In genomic region chr7:4430227-4430626, GRCh38 we compare ENCODE assay signal across 38 cellular contexts.
"Had no signal": no experiment of that assay in that cellular context is flagged by ENCODE, and none has a peak within 500 bp of the region (broad histone marks: within the 10 kb centered on the region; RNA-seq: fewer than 3 reads in every experiment).

No MANE protein-coding gene starts in this region.

- H3K9me3 Mint-ChIP-seq: activated naive CD4-positive, alpha-beta T cell treated with anti-CD3 and anti-CD28 coated beads, Interleukin-2, amount 50 U/mL, for 24 hours; activated naive CD4-positive, alpha-beta T cell treated with anti-CD3 and anti-CD28 coated beads, Interleukin-2, amount 50 U/mL, for 72 hours; activated T-cell treated with anti-CD3 and anti-CD28 coated beads, Interleukin-2, amount 50 U/mL, for 24 hours had no signal

- H3K4me1 Mint-ChIP-seq: activated naive CD4-positive, alpha-beta T cell treated with anti-CD3 and anti-CD28 coated beads, Interleukin-2, amount 10 ng/mL, durations not matched to agents 7 days and 5 days; activated naive CD4-positive, alpha-beta T cell treated with anti-CD3 and anti-CD28 coated beads, Interleukin-2, amount 50 U/mL, for 24 hours; activated naive CD8-positive, alpha-beta T cell treated with anti-CD3 and anti-CD28 coated beads for 36 hours; activated naive CD8-positive, alpha-beta T cell treated with anti-CD3 and anti-CD28 coated beads, Interleukin-2, amount 10 ng/mL, durations not matched to agents 7 days and 5 days; activated naive CD8-positive, alpha-beta T cell treated with anti-CD3 and anti-CD28 coated beads, Interleukin-2, amount 50 U/mL, for 24 hours; activated T-helper 17 cell treated with anti-CD3 and anti-CD28 coated beads, Interleukin-2, amount 50 U/mL, for 72 hours; brain; central memory CD8-positive, alpha-beta T cell had no signal

- H3K9me3 ChIP-seq: adrenal gland, ascending aorta had no signal

- H3K36me3 Mint-ChIP-seq: activated naive CD4-positive, alpha-beta T cell treated with anti-CD3 and anti-CD28 coated beads, Interleukin-2, amount 10 ng/mL, durations not matched to agents 7 days and 5 days; activated naive CD4-positive, alpha-beta T cell treated with anti-CD3 and anti-CD28 coated beads, Interleukin-2, amount 50 U/mL, for 24 hours; activated naive CD4-positive, alpha-beta T cell treated with anti-CD3 and anti-CD28 coated beads, Interleukin-2, amount 50 U/mL, for 72 hours; activated naive CD8-positive, alpha-beta T cell; activated naive CD8-positive, alpha-beta T cell treated with anti-CD3 and anti-CD28 coated beads, Interleukin-2, amount 10 ng/mL, durations not matched to agents 7 days and 5 days; brain had no signal

- H3K4me1 ChIP-seq: adrenal gland, ascending aorta, body of pancreas, breast epithelium had no signal

- H3K36me3 ChIP-seq: adrenal gland, ascending aorta, brain microvascular endothelial cell, breast epithelium, cardiac muscle cell had no signal

- H3K4me3 ChIP-seq: adrenal gland, ascending aorta, body of pancreas, breast epithelium, cardiac muscle cell had no signal

- H3K27ac Mint-ChIP-seq: activated naive CD4-positive, alpha-beta T cell treated with anti-CD3 and anti-CD28 coated beads for 36 hours; activated naive CD4-positive, alpha-beta T cell treated with anti-CD3 and anti-CD28 coated beads, Interleukin-2, amount 10 ng/mL, durations not matched to agents 7 days and 5 days; activated naive CD4-positive, alpha-beta T cell treated with anti-CD3 and anti-CD28 coated beads, Interleukin-2, amount 50 U/mL, for 24 hours; activated naive CD4-positive, alpha-beta T cell treated with anti-CD3 and anti-CD28 coated beads, Interleukin-2, amount 50 U/mL, for 72 hours; activated naive CD8-positive, alpha-beta T cell; activated naive CD8-positive, alpha-beta T cell treated with anti-CD3 and anti-CD28 coated beads for 36 hours; activated naive CD8-positive, alpha-beta T cell treated with anti-CD3 and anti-CD28 coated beads, Interleukin-2, amount 10 ng/mL, durations not matched to agents 7 days and 5 days; activated naive CD8-positive, alpha-beta T cell treated with anti-CD3 and anti-CD28 coated beads, Interleukin-2, amount 50 U/mL, for 24 hours; activated T-cell treated with anti-CD3 and anti-CD28 coated beads, Interleukin-2, amount 50 U/mL, for 24 hours; activated T-cell treated with anti-CD3 and anti-CD28 coated beads, Interleukin-2, amount 50 U/mL, for 72 hours; activated T-helper 17 cell treated with anti-CD3 and anti-CD28 coated beads, Interleukin-2, amount 50 U/mL, for 72 hours; activated T-helper 2 cell treated with anti-CD3 and anti-CD28 coated beads, Interferon-gamma antibody, Interleukin-2, Interleukin-4, amounts not matched to agents 10 μg/mL and 5 μg/mL and 100 μg/mL, durations not matched to agents 14 hours and 24 hours and 36 hours; brain had no signal

- H3K27me3 Mint-ChIP-seq: activated naive CD8-positive, alpha-beta T cell treated with anti-CD3 and anti-CD28 coated beads, Interleukin-2, amount 10 ng/mL, durations not matched to agents 7 days and 5 days; activated naive CD8-positive, alpha-beta T cell treated with anti-CD3 and anti-CD28 coated beads, Interleukin-2, amount 50 U/mL, for 24 hours had no signal

- ATAC-seq: activated naive CD4-positive, alpha-beta T cell treated with anti-CD3 and anti-CD28 coated beads, Interleukin-2, amount 50 U/mL, for 72 hours; activated naive CD8-positive, alpha-beta T cell treated with anti-CD3 and anti-CD28 coated beads, Interleukin-2, amount 50 U/mL, for 24 hours; activated T-cell treated with anti-CD3 and anti-CD28 coated beads, Interleukin-2, amount 50 U/mL, for 4 hours; activated T-cell treated with anti-CD3 and anti-CD28 coated beads, Interleukin-2, amount 50 U/mL, for 72 hours; activated T-helper 17 cell treated with anti-CD3 and anti-CD28 coated beads, Interleukin-2, amount 50 U/mL, for 72 hours; body of pancreas had no signal

- H3K27me3 ChIP-seq: adrenal gland, ascending aorta, body of pancreas, brain microvascular endothelial cell, breast epithelium, cardiac muscle cell had no signal

- H3K4me3 Mint-ChIP-seq: activated naive CD4-positive, alpha-beta T cell treated with anti-CD3 and anti-CD28 coated beads for 36 hours; activated naive CD4-positive, alpha-beta T cell treated with anti-CD3 and anti-CD28 coated beads, Interleukin-2, amount 10 ng/mL, durations not matched to agents 7 days and 5 days; activated naive CD4-positive, alpha-beta T cell treated with anti-CD3 and anti-CD28 coated beads, Interleukin-2, amount 50 U/mL, for 24 hours; activated naive CD8-positive, alpha-beta T cell; activated naive CD8-positive, alpha-beta T cell treated with anti-CD3 and anti-CD28 coated beads for 36 hours; activated naive CD8-positive, alpha-beta T cell treated with anti-CD3 and anti-CD28 coated beads, Interleukin-2, amount 10 ng/mL, durations not matched to agents 7 days and 5 days; activated naive CD8-positive, alpha-beta T cell treated with anti-CD3 and anti-CD28 coated beads, Interleukin-2, amount 50 U/mL, for 24 hours; activated T-cell treated with anti-CD3 and anti-CD28 coated beads, Interleukin-2, amount 50 U/mL, for 24 hours; activated T-cell treated with anti-CD3 and anti-CD28 coated beads, Interleukin-2, amount 50 U/mL, for 4 hours; activated T-cell treated with anti-CD3 and anti-CD28 coated beads, Interleukin-2, amount 50 U/mL, for 72 hours; activated T-helper 17 cell treated with anti-CD3 and anti-CD28 coated beads, Interleukin-2, amount 50 U/mL, for 72 hours; brain; central memory CD8-positive, alpha-beta T cell had no signal

- FAIRE-seq: astrocyte, bronchial epithelial cell had no signal

- H3K27ac ChIP-seq: adrenal gland, ascending aorta, body of pancreas, brain microvascular endothelial cell, breast epithelium, cardiac muscle cell had no signal

- DNase-seq: activated effector memory CD4-positive, alpha-beta T cell treated with anti-CD3 and anti-CD28 coated beads, Interleukin-2, amount 50 U/mL, for 16 hours; activated effector memory CD4-positive, alpha-beta T cell treated with Interleukin-2 at 50 U/mL for 16 hours; activated gamma-delta T cell; activated gamma-delta T cell treated with Interleukin-2 at 50 U/mL for 16 hours; activated naive CD4-positive, alpha-beta T cell; activated naive CD4-positive, alpha-beta T cell treated with anti-CD3 and anti-CD28 coated beads for 36 hours; activated naive CD4-positive, alpha-beta T cell treated with anti-CD3 and anti-CD28 coated beads, Interleukin-2, amount 10 ng/mL, durations not matched to agents 7 days and 5 days; activated naive CD4-positive, alpha-beta T cell treated with anti-CD3 and anti-CD28 coated beads, Interleukin-2, amount 50 U/mL, for 16 hours; activated naive CD4-positive, alpha-beta T cell treated with Interleukin-2 at 50 U/mL for 16 hours; activated naive CD8-positive, alpha-beta T cell treated with anti-CD3 and anti-CD28 coated beads for 36 hours; activated naive CD8-positive, alpha-beta T cell treated with anti-CD3 and anti-CD28 coated beads, Interleukin-2, amount 10 ng/mL, durations not matched to agents 7 days and 5 days; activated naive CD8-positive, alpha-beta T cell treated with anti-CD3 and anti-CD28 coated beads, Interleukin-2, amount 50 U/mL, for 24 hours; activated T-cell treated with anti-CD3 and anti-CD28 coated beads, Interleukin-2, amount 50 U/mL, for 24 hours; activated T-cell treated with anti-CD3 and anti-CD28 coated beads, Interleukin-2, amount 50 U/mL, for 4 hours; activated T-cell treated with anti-CD3 and anti-CD28 coated beads, Interleukin-2, amount 50 U/mL, for 48 hours; activated T-cell treated with anti-CD3 and anti-CD28 coated beads, Interleukin-2, amount 50 U/mL, for 72 hours; adrenal gland; amniotic stem cell; amygdala; anterior cingulate cortex; aorta; body of pancreas; brain microvascular endothelial cell; caudate nucleus; central memory CD4-positive, alpha-beta T cell; cerebellar nuclear complex had no signal
